ENCODE assay signal across 9 cellular contexts in the genomic region with DNA sequence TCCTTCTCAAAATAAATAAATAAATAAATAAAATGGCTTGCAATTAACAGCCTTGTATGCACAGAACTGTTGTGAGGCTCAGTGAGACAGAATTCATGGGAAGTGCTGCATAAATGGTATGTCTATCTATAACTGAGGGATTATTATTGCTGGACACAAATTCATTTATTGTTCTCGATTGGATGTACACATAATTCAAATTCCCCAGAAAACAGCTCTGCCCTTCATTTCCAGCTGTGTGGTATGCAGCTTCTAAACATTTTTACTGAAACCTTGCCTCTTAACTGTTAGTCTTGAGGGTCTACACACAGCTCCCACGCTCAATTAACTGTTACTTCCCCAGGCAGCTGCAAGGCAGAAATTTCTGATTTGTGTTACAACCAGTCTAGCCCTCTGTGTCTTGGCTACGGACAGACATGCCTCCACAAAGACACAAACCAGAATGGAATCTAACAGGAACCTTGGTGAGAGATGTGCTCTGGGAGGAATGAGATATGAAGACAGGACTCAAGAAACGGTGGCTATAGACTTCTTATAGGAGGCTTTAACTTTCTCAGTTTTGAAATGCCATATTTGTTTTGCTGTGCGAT.
DNase-seq lines count a peak whose midpoint lies in the region; TF ChIP-seq lines count a peak whose summit lies in the region.
"Had no signal": no experiment of that assay in that cellular context is flagged by ENCODE, and none has a peak within 500 bp of the region (broad histone marks: within the 10 kb centered on the region; RNA-seq: fewer than 3 reads in every experiment).

No MANE protein-coding gene starts in this region.

- H3K27me3 ChIP-seq in neuronal stem cell (ENCODE audit: control insufficient read depth in 3 of 3, insufficient read depth in 3 of 3, low read depth in 1 of 3, low read length in 3 of 3) = no peaks in the 10 kb centered on the region

- no peak overlapping the region for H3K14ac ChIP-seq in neuronal stem cell (ENCODE audit: low read length)

- H2AFZ ChIP-seq in neuronal stem cell (ENCODE audit: low read length) = peak overlapping the region; percentile 58

- H3K4me3 ChIP-seq in cardiac fibroblast (replicated peaks in 1 of 2; ENCODE audit: low read depth in 2 of 2, low read length in 2 of 2) (no peak overlapping the region), neuronal stem cell (ENCODE audit: low read length in 2 of 2) (no peak overlapping the region)

- H3K9ac ChIP-seq in neuronal stem cell (ENCODE audit: low read depth, low read length, poor library complexity) = no peak overlapping the region

- H3K23ac ChIP-seq in neuronal stem cell (ENCODE audit: low read depth, low read length, poor library complexity) = no peak overlapping the region

- H3K27ac ChIP-seq in neuronal stem cell (replicated peaks; ENCODE audit: low read length) = no peak overlapping the region

- no peak overlapping the region for H4K8ac ChIP-seq in neuronal stem cell (ENCODE audit: low read depth, low read length)

- no peaks in the 10 kb centered on the region for H3K79me1 ChIP-seq in neuronal stem cell (ENCODE audit: low read depth, low read length)

- TF ChIP-seq CTCF in cardiac fibroblast (IDR thresholded peaks at IDR 0.05; ENCODE audit: low read depth, low read length) = no peak

- H2BK12ac ChIP-seq in neuronal stem cell (ENCODE audit: low read length) = no peak overlapping the region

- H3K9me3 ChIP-seq in neuronal stem cell (replicated peaks in 1 of 2; ENCODE audit: control insufficient read depth in 2 of 2, insufficient read depth in 1 of 2, low read depth in 1 of 2, low read length in 2 of 2) = no peaks in the 10 kb centered on the region

- no peak overlapping the region for H4K91ac ChIP-seq in neuronal stem cell (ENCODE audit: low read depth, low read length, poor library complexity)

- no peak overlapping the region for H2BK5ac ChIP-seq in neuronal stem cell (ENCODE audit: low read length)

- no CpG with 5 or more reads among the region's 5 CpGs for WGBS in neuronal stem cell (ENCODE audit: extremely low coverage in 2 of 2, insufficient read length in 2 of 2, insufficient replicate concordance in 1 of 2), 2 donors

- no peaks in the 10 kb centered on the region for H3K36me3 ChIP-seq in neuronal stem cell (replicated peaks in 1 of 2; ENCODE audit: control insufficient read depth in 2 of 2, insufficient read depth in 2 of 2, low read length in 2 of 2)

- no peak overlapping the region for H3K4ac ChIP-seq in neuronal stem cell (ENCODE audit: low read length)

- H3K4me1 ChIP-seq in neuronal stem cell (ENCODE audit: control insufficient read depth in 2 of 2, insufficient read depth in 1 of 2, low read depth in 1 of 2, low read length in 2 of 2) = peaks cover 2 to 3% of the 10 kb centered on the region in 2 donors

- H3K18ac ChIP-seq in neuronal stem cell (ENCODE audit: low read length) = no peak overlapping the region

- H2BK120ac ChIP-seq in neuronal stem cell (ENCODE audit: low read depth, low read length) = no peak overlapping the region

- H2BK15ac ChIP-seq in neuronal stem cell (ENCODE audit: low read length) = no peak overlapping the region

- no peak overlapping the region for H3K4me2 ChIP-seq in neuronal stem cell (ENCODE audit: insufficient read depth, low read length, poor library complexity, severe bottlenecking)

- in situ Hi-C loops in KBM-7 (cut with MboI; ENCODE audit: low pct_unique_long_range_greater_than_20kb, low sequenced_read_pairs) = no loop called here

- H2AK5ac ChIP-seq in neuronal stem cell (ENCODE audit: low read depth, low read length) = no peak overlapping the region

- DNase-seq in GM03348 (ENCODE audit: low spot score) (peak; percentile 44), KBM-7 (peak; percentile 48), cardiac fibroblast (ENCODE audit: low read depth in 2 of 2) (peak; percentile 35 to 51), neuronal stem cell (ENCODE audit: low spot score) (no peak), hypothalamus (lab: John Stamatoyannopoulos, UW) (no peak), kidney glomerular epithelial cell (lab: John Stamatoyannopoulos, UW) (no peak), NCI-H1048 (lab: John Stamatoyannopoulos, UW) (no peak)
- DNase-seq: aorta, NCI-H2171 treated with DMSO at 0.1 percent for 48 hours had no signal

Comparison
In these comparisons a context has a peak if more than half of its experiments do, and no peak if none do; other contexts are left out.
1. DNase-seq: peak in GM03348 (single experiment), KBM-7 (single experiment) and cardiac fibroblast (2 of 2); none in neuronal stem cell (single experiment), hypothalamus (0 of 51), kidney glomerular epithelial cell (single experiment) and NCI-H1048 (single experiment).